Comparison of ENCODE assay signal across 16 cellular contexts in genomic region chr1:63980706-63981407, GRCh38.
DNase-seq lines count a peak whose midpoint lies in the region; ATAC-seq and TF ChIP-seq lines count a peak whose summit lies in the region.
"Had no signal": no experiment of that assay in that cellular context is flagged by ENCODE, and none has a peak within 500 bp of the region (broad histone marks: within the 10 kb centered on the region; RNA-seq: fewer than 3 reads in every experiment).

No MANE protein-coding gene starts in this region.

- H3K4me3 Mint-ChIP-seq in stimulated activated effector memory CD8-positive, alpha-beta T cell treated with anti-CD3 and anti-CD28 coated beads, Interleukin-12 subunit alpha, Interleukin-12 subunit beta, amount 100 ng/mL, for 72 hours = no peak overlapping the region
- H3K4me3 Mint-ChIP-seq: activated T-helper 1 cell treated with anti-CD3 and anti-CD28 coated beads, Interleukin-12 subunit alpha, Interleukin-12 subunit beta, Interleukin-2, Interleukin-4 antibody, amounts not matched to agents 30 ng/mL and 10 ng/mL and 1 ng/mL, durations not matched to agents 14 hours and 24 hours and 36 hours; H9; T-helper 2 cell treated with Interferon-gamma antibody and Interleukin-4, amounts not matched to agents 5 μg/mL and 100 μg/mL, for 36 hours had no signal

- no peak overlapping the region for H3K27ac Mint-ChIP-seq in stimulated activated effector memory CD8-positive, alpha-beta T cell treated with anti-CD3 and anti-CD28 coated beads, Interleukin-12 subunit alpha, Interleukin-12 subunit beta, amount 100 ng/mL, for 72 hours
- H3K27ac Mint-ChIP-seq: activated T-helper 1 cell treated with anti-CD3 and anti-CD28 coated beads, Interleukin-12 subunit alpha, Interleukin-12 subunit beta, Interleukin-2, Interleukin-4 antibody, amounts not matched to agents 30 ng/mL and 10 ng/mL and 1 ng/mL, durations not matched to agents 14 hours and 24 hours and 36 hours; T-helper 2 cell treated with Interferon-gamma antibody and Interleukin-4, amounts not matched to agents 5 μg/mL and 100 μg/mL, for 36 hours had no signal

- POLR2A ChIA-PET in GM10248 (lab: Yijun Ruan, JAX) = no interaction called here

- no peaks in the 10 kb centered on the region for H3K4me1 Mint-ChIP-seq in stimulated activated effector memory CD8-positive, alpha-beta T cell treated with anti-CD3 and anti-CD28 coated beads, Interleukin-12 subunit alpha, Interleukin-12 subunit beta, amount 100 ng/mL, for 72 hours

- peaks cover 3% of the 10 kb centered on the region for H3K9me3 Mint-ChIP-seq in stimulated activated effector memory CD8-positive, alpha-beta T cell treated with anti-CD3 and anti-CD28 coated beads, Interleukin-12 subunit alpha, Interleukin-12 subunit beta, amount 100 ng/mL, for 72 hours
- H3K9me3 Mint-ChIP-seq: activated T-helper 1 cell treated with anti-CD3 and anti-CD28 coated beads, Interleukin-12 subunit alpha, Interleukin-12 subunit beta, Interleukin-2, Interleukin-4 antibody, amounts not matched to agents 30 ng/mL and 10 ng/mL and 1 ng/mL, durations not matched to agents 14 hours and 24 hours and 36 hours; H9; T-helper 2 cell treated with Interferon-gamma antibody and Interleukin-4, amounts not matched to agents 5 μg/mL and 100 μg/mL, for 36 hours had no signal

- peak; percentile 60 for DNase-seq in NCI-H748 (lab: John Stamatoyannopoulos, UW; ENCODE audit: unreplicated experiment)
- no peak for DNase-seq in NCI-H748 treated with DMSO at 0.1 percent for 48 hours (lab: John Stamatoyannopoulos, UW)
- DNase-seq in NCI-H69 (lab: John Stamatoyannopoulos, UW) = peak; percentile 52
- DNase-seq in left ventricle myocardium superior = no peak
- DNase-seq in stimulated activated effector memory CD8-positive, alpha-beta T cell treated with anti-CD3 and anti-CD28 coated beads, Interleukin-12 subunit alpha, Interleukin-12 subunit beta, amount 100 ng/mL, for 72 hours (ENCODE audit: low spot score in 2 of 2) = no peak
- DNase-seq in GM10248 (ENCODE audit: extremely low spot score) = no peak
- DNase-seq in GM19238 (ENCODE audit: insufficient read length, low spot score) = no peak
- no peak for DNase-seq in midbrain (lab: John Stamatoyannopoulos, UW)
- DNase-seq: adrenal gland, C1 segment of cervical spinal cord, EL, H9, NCI-H146 had no signal

- no peaks in the 10 kb centered on the region for H3K36me3 Mint-ChIP-seq in stimulated activated effector memory CD8-positive, alpha-beta T cell treated with anti-CD3 and anti-CD28 coated beads, Interleukin-12 subunit alpha, Interleukin-12 subunit beta, amount 100 ng/mL, for 72 hours

- intact Hi-C loops in left ventricle myocardium superior (cut with micrococcal nuclease) = no loop called here

- CTCF ChIA-PET in GM10248 (lab: Yijun Ruan, JAX) = no interaction called here

- TF ChIP-seq CTCF in GM10248 (IDR thresholded peaks at IDR 0.05; ENCODE audit: control extremely low read depth, extremely low read depth, low read depth, missing control alignments) = no peak

- peak; percentile 75 for ATAC-seq in left ventricle myocardium superior
- ATAC-seq in stimulated activated effector memory CD8-positive, alpha-beta T cell treated with anti-CD3 and anti-CD28 coated beads, Interleukin-12 subunit alpha, Interleukin-12 subunit beta, amount 100 ng/mL, for 72 hours = peak; percentile 26
- ATAC-seq: GM12878 had no signal

Comparison
In these comparisons a context has a peak if more than half of its experiments do, and no peak if none do; other contexts are left out.
1. DNase-seq: peak in NCI-H748 (single experiment) and NCI-H69 (single experiment); none in NCI-H748 treated with DMSO at 0.1 percent for 48 hours (single experiment), left ventricle myocardium superior (single experiment), stimulated activated effector memory CD8-positive, alpha-beta T cell treated with anti-CD3 and anti-CD28 coated beads, Interleukin-12 subunit alpha, Interleukin-12 subunit beta, amount 100 ng/mL, for 72 hours (0 of 2), GM10248 (single experiment), GM19238 (single experiment) and midbrain (single experiment).